ENCODE assay signal across 18 cellular contexts in genomic region chr7:36625247-36625646, GRCh38.
DNase-seq lines count a peak whose midpoint lies in the region; ATAC-seq and TF ChIP-seq lines count a peak whose summit lies in the region.
"Had no signal": no experiment of that assay in that cellular context is flagged by ENCODE, and none has a peak within 500 bp of the region (broad histone marks: within the 10 kb centered on the region; RNA-seq: fewer than 3 reads in every experiment).

No MANE protein-coding gene starts in this region.

- no peaks in the 10 kb centered on the region for H3K9me3 Mint-ChIP-seq in CD8-positive, alpha-beta T cell
- no peaks in the 10 kb centered on the region for H3K9me3 Mint-ChIP-seq in dendritic cell treated with granulocyte-macrophage colony-stimulating factor and Interleukin-4, amounts not matched to agents 40 ng/mL and 50 ng/mL, for 4 days
- H3K9me3 Mint-ChIP-seq in natural killer cell: no peaks in the 10 kb centered on the region
- H3K9me3 Mint-ChIP-seq: activated naive CD8-positive, alpha-beta T cell treated with anti-CD3 and anti-CD28 coated beads, Interleukin-2, amount 50 U/mL, for 24 hours had no signal

- CTCF ChIA-PET in CD8-positive, alpha-beta T cell (lab: Charles Lee): interaction anchor here (0.7 to 1.6 kb wide), 4 partner anchors 17 to 573 kb away, joined by 3 to 5 read pairs (median 4); no protein-coding TSS in a partner anchor

- intact Hi-C loops in CD8-positive, alpha-beta T cell (cut with DNase I, micrococcal nuclease): no loop called here
- intact Hi-C loops in dendritic cell treated with granulocyte-macrophage colony-stimulating factor and Interleukin-4, amounts not matched to agents 40 ng/mL and 50 ng/mL, for 4 days (cut with micrococcal nuclease): no loop called here
- intact Hi-C loops in natural killer cell (cut with micrococcal nuclease) (no loop called here), Right ventricle myocardium inferior (cut with DNase I) (no loop called here)

- no peak for TF ChIP-seq CTCF in CD8-positive, alpha-beta T cell (IDR thresholded peaks at IDR 0.05)
- TF ChIP-seq CTCF in natural killer cell (IDR thresholded peaks at IDR 0.05): no peak

- peaks cover 42% of the 10 kb centered on the region for H3K4me1 Mint-ChIP-seq in CD8-positive, alpha-beta T cell (ENCODE audit: low read depth)
- peaks cover 74% of the 10 kb centered on the region for H3K4me1 Mint-ChIP-seq in dendritic cell treated with granulocyte-macrophage colony-stimulating factor and Interleukin-4, amounts not matched to agents 40 ng/mL and 50 ng/mL, for 4 days (ENCODE audit: low read depth)
- H3K4me1 Mint-ChIP-seq in natural killer cell: peaks cover 69 to 70% of the 10 kb centered on the region in 2 donors

- H3K36me3 Mint-ChIP-seq in CD8-positive, alpha-beta T cell: peaks cover 87% of the 10 kb centered on the region
- H3K36me3 Mint-ChIP-seq in dendritic cell treated with granulocyte-macrophage colony-stimulating factor and Interleukin-4, amounts not matched to agents 40 ng/mL and 50 ng/mL, for 4 days (ENCODE audit: low read depth): peaks cover 80% of the 10 kb centered on the region
- H3K36me3 Mint-ChIP-seq in natural killer cell: peaks cover 30% of the 10 kb centered on the region

- H3K36me3 ChIP-seq in CD8-positive, alpha-beta T cell (ENCODE audit: insufficient read depth, low read length): peaks cover 7% of the 10 kb centered on the region
- H3K36me3 ChIP-seq: SJSA1, thoracic aorta had no signal

- H3K27me3 ChIP-seq in CD8-positive, alpha-beta T cell (ENCODE audit: insufficient read depth, low read length): no peaks in the 10 kb centered on the region
- H3K27me3 ChIP-seq: SJSA1 had no signal

- no peaks in the 10 kb centered on the region for H3K9me3 ChIP-seq in CD8-positive, alpha-beta T cell (ENCODE audit: low read length)
- H3K9me3 ChIP-seq: thoracic aorta had no signal

- no peak for ATAC-seq in CD8-positive, alpha-beta T cell
- ATAC-seq in natural killer cell: no peak
- ATAC-seq in Right ventricle myocardium inferior: no peak
- ATAC-seq in GM21515 (IDR thresholded peaks at IDR 0.05; ENCODE audit: unreplicated experiment): no peak
- ATAC-seq in GM18505 (IDR thresholded peaks at IDR 0.05; ENCODE audit: unreplicated experiment): no peak
- ATAC-seq: activated naive CD8-positive, alpha-beta T cell treated with anti-CD3 and anti-CD28 coated beads, Interleukin-2, amount 50 U/mL, for 24 hours; foreskin keratinocyte had no signal

- no peak overlapping the region for H3K27ac ChIP-seq in CD8-positive, alpha-beta T cell (ENCODE audit: low read depth, low read length)
- H3K27ac ChIP-seq: foreskin keratinocyte, SJSA1, thoracic aorta had no signal

- peak overlapping the region; percentile 46 for H3K27ac Mint-ChIP-seq in CD8-positive, alpha-beta T cell
- H3K27ac Mint-ChIP-seq in dendritic cell treated with granulocyte-macrophage colony-stimulating factor and Interleukin-4, amounts not matched to agents 40 ng/mL and 50 ng/mL, for 4 days: peak overlapping the region; percentile 94
- H3K27ac Mint-ChIP-seq in natural killer cell: peak overlapping the region; percentile 77 to 79
- H3K27ac Mint-ChIP-seq: activated naive CD8-positive, alpha-beta T cell treated with anti-CD3 and anti-CD28 coated beads, Interleukin-2, amount 50 U/mL, for 24 hours had no signal

- TF ChIP-seq POLR2A in GM18505 (IDR thresholded peaks at IDR 0.05; ENCODE audit: borderline replicate concordance, extremely low read depth, insufficient read depth, insufficient read length): no peak

- H3K4me1 ChIP-seq in CD8-positive, alpha-beta T cell (ENCODE audit: insufficient read depth, low read length): peaks cover 8% of the 10 kb centered on the region
- H3K4me1 ChIP-seq: foreskin keratinocyte had no signal

- POLR2A ChIA-PET in CD8-positive, alpha-beta T cell (lab: Charles Lee): interaction anchor here (0.9 to 4.2 kb wide), 3 partner anchors 14 to 34 kb away, joined by 3 to 30 read pairs (median 3); no protein-coding TSS in a partner anchor

- DNase-seq in CD8-positive, alpha-beta T cell: no peak
- DNase-seq in LoVo (ENCODE audit: low spot score) (peak; percentile 33), natural killer cell (no peak), HK-2 (ENCODE audit: unreplicated experiment) (no peak), Right ventricle myocardium inferior (ENCODE audit: missing footprints) (no peak)
- DNase-seq: activated CD8-positive, alpha-beta memory T cell treated with anti-CD3 and anti-CD28 coated beads for 24 hours; activated naive CD8-positive, alpha-beta T cell treated with anti-CD3 and anti-CD28 coated beads, Interleukin-2, amount 50 U/mL, for 24 hours; cortex of kidney; foreskin keratinocyte; midbrain; NCI-H1436; NCI-H2171 treated with DMSO at 0.1 percent for 48 hours; stimulated activated CD4-positive, alpha-beta T cell treated with anti-CD3 and anti-CD28 coated beads, Interleukin-15, amount 100 ng/mL, for 24 hours had no signal

- H3K4me3 ChIP-seq in CD8-positive, alpha-beta T cell (ENCODE audit: low read depth, low read length): no peak overlapping the region
- H3K4me3 ChIP-seq: SJSA1, thoracic aorta had no signal

- H3K27me3 Mint-ChIP-seq in CD8-positive, alpha-beta T cell (ENCODE audit: low read depth): no peaks in the 10 kb centered on the region
- H3K27me3 Mint-ChIP-seq in dendritic cell treated with granulocyte-macrophage colony-stimulating factor and Interleukin-4, amounts not matched to agents 40 ng/mL and 50 ng/mL, for 4 days: no peaks in the 10 kb centered on the region
- no peaks in the 10 kb centered on the region for H3K27me3 Mint-ChIP-seq in natural killer cell (ENCODE audit: low read depth in 2 of 2)
- H3K27me3 Mint-ChIP-seq: activated naive CD8-positive, alpha-beta T cell treated with anti-CD3 and anti-CD28 coated beads, Interleukin-2, amount 50 U/mL, for 24 hours had no signal

- no peak overlapping the region for H3K4me3 Mint-ChIP-seq in CD8-positive, alpha-beta T cell
- H3K4me3 Mint-ChIP-seq in dendritic cell treated with granulocyte-macrophage colony-stimulating factor and Interleukin-4, amounts not matched to agents 40 ng/mL and 50 ng/mL, for 4 days: no peak overlapping the region
- H3K4me3 Mint-ChIP-seq in natural killer cell: no peak overlapping the region
- H3K4me3 Mint-ChIP-seq: activated naive CD8-positive, alpha-beta T cell treated with anti-CD3 and anti-CD28 coated beads, Interleukin-2, amount 50 U/mL, for 24 hours had no signal
